8 cellular contexts compared by ENCODE assay signal in the genomic region with DNA sequence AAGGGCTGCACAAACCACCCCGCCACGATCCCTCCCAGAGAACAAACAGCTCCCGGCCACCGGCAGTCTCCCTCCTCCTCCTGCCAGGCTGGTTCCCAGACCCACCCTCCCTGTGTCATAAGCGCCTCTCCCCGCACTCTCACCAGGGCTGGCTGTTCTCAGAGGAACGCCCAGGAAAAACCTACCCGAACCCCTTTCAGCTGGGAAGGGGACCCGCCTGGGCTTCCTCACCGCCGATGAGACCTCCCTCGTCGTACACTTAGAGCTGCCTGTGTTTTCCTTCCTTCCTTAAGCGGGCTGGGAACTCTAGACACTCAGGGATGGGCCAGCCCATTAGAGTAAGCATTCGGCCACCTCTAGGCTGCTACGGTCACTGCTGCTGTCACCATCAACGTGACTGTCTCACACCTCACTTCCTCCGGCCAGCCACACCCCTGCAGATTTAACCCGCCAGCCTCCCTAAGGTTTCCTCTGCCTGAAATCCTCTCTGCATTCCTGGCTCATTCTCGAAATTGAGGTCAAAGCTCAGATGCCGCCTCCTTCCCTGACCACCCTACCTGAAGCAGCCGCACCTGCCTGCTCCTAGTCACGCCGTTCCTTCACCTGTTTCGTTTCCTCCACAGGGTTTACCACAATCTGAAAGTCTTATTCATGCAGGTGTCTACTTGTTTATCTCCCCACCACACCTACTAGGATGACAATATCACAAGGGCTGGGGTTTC. TPM values are rescaled to one million over a fixed set of nuclear protein-coding genes. Genes with fewer than 3 reads are reported as not detected.
DNase-seq lines count a peak whose midpoint lies in the region; ATAC-seq and TF ChIP-seq lines count a peak whose summit lies in the region.

No MANE protein-coding gene starts in this region.

- in situ Hi-C loops in GM13977 (cut with MboI; ENCODE audit: low pct_unique_long_range_greater_than_20kb, low sequenced_read_pairs, unreplicated experiment) (no loop called here), G401 (cut with HindIII; ENCODE audit: low sequenced_read_pairs) (no loop called here)

- peak overlapping the region; percentile 89 for H3K27ac ChIP-seq in 22Rv1

- H3K4me2 ChIP-seq in skeletal muscle satellite cell (ENCODE audit: low read length): peak overlapping the region; percentile 76

- ATAC-seq in SK-N-SH treated with all-trans-retinoic acid at 6 μM for 48 hours (peak; percentile 53), left ventricle myocardium superior (peak; percentile 59)

- H3K9ac ChIP-seq in skeletal muscle satellite cell (ENCODE audit: low read depth, low read length): no peak overlapping the region

- intact Hi-C loops in left ventricle myocardium superior (cut with micrococcal nuclease): no loop called here

- peaks cover 39% of the 10 kb centered on the region for H3K27me3 ChIP-seq in skeletal muscle satellite cell (ENCODE audit: control insufficient read depth, insufficient read depth, low read length)

- peak overlapping the region; percentile 47 for H3K4me3 ChIP-seq in skeletal muscle satellite cell (ENCODE audit: low read length)

- peaks cover 14% of the 10 kb centered on the region for H3K4me1 ChIP-seq in skeletal muscle satellite cell (ENCODE audit: control insufficient read depth, insufficient read depth, low read length)

- 0 out of 2 replicates have a peak, but pooled peaks have one; percentile 5 for TF ChIP-seq CTCF in 22Rv1 (IDR thresholded peaks at IDR 0.05)
- no peak for TF ChIP-seq CTCF in GM13977 (IDR thresholded peaks at IDR 0.05; ENCODE audit: extremely low read depth, insufficient read depth, missing control alignments)

- peak; percentile 65 for DNase-seq in GM13977 (ENCODE audit: low spot score)
- no peak for DNase-seq in left ventricle myocardium superior
- DNase-seq in G401 (ENCODE audit: low spot score): no peak
- DNase-seq in occipital lobe (lab: John Stamatoyannopoulos, UW): no peak
- DNase-seq in mesenteric fat pad (ENCODE audit: low spot score): no peak

- H3K9me3 ChIP-seq in skeletal muscle satellite cell (replicated peaks; ENCODE audit: low read length): no peaks in the 10 kb centered on the region

- H3K36me3 ChIP-seq in skeletal muscle satellite cell (ENCODE audit: insufficient read depth, low read length): no peaks in the 10 kb centered on the region

TF ChIP-seq in SK-N-SH treated with all-trans-retinoic acid at 6 μM for 48 hours, 23 proteins besides CTCF, POLR2A, EP300 and RAD21:
- TF ChIP-seq PPARA (CRISPR knock-in tag; IDR thresholded peaks at IDR 0.05; ENCODE audit: borderline replicate concordance): no peak
- TF ChIP-seq, protein P1, sequence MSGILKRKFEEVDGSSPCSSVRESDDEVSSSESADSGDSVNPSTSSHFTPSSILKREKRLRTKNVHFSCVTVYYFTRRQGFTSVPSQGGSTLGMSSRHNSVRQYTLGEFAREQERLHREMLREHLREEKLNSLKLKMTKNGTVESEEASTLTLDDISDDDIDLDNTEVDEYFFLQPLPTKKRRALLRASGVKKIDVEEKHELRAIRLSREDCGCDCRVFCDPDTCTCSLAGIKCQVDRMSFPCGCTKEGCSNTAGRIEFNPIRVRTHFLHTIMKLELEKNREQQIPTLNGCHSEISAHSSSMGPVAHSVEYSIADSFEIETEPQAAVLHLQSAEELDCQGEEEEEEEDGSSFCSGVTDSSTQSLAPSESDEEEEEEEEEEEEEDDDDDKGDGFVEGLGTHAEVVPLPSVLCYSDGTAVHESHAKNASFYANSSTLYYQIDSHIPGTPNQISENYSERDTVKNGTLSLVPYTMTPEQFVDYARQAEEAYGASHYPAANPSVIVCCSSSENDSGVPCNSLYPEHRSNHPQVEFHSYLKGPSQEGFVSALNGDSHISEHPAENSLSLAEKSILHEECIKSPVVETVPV (CRISPR knock-in tag; IDR thresholded peaks at IDR 0.05): no peak
- no peak for TF ChIP-seq GLIS3 (CRISPR knock-in tag; IDR thresholded peaks at IDR 0.05)
- TF ChIP-seq ZNF8 (CRISPR knock-in tag; IDR thresholded peaks at IDR 0.05): no peak

RNA-seq across cellular contexts. Expression of gene RDH13, which starts 6.3 kb away (rescaled TPM):
- total RNA-seq in left ventricle myocardium superior: 52.0 TPM
- total RNA-seq in skeletal muscle satellite cell (2012; rRNA removed): 11.4 and 14.2 TPM in 2 replicates
- 31.4 and 38.9 TPM in 2 replicates for total RNA-seq in G401 (2014; rRNA removed; shearing (Covaris generic))
- 15.0 TPM for total RNA-seq in occipital lobe
- total RNA-seq in mesenteric fat pad: 8.2 TPM

RNA-seq across cellular contexts. Expression of gene EPS8L1, which starts 6.4 kb away (rescaled TPM):
- total RNA-seq in left ventricle myocardium superior: 2.7 TPM
- total RNA-seq in skeletal muscle satellite cell (2012; rRNA removed): 1.5 and 1.7 TPM in 2 replicates
- total RNA-seq in G401 (2014; rRNA removed; shearing (Covaris generic)): 9.7 and 11.7 TPM in 2 replicates
- total RNA-seq in occipital lobe: 0.62 TPM
- total RNA-seq in mesenteric fat pad: 0.58 TPM

RNA-seq across cellular contexts. Expression of gene GP6, which starts 31.2 kb away (rescaled TPM):
- total RNA-seq in left ventricle myocardium superior (not detected), occipital lobe (0.47 TPM), mesenteric fat pad (0.19 TPM)
- not detected in 2 replicates for total RNA-seq in skeletal muscle satellite cell (2012; rRNA removed)
- not detected in 2 replicates for total RNA-seq in G401 (2014; rRNA removed; shearing (Covaris generic))

RNA-seq across cellular contexts. Expression of gene PPP1R12C, which starts 48.1 kb away (rescaled TPM):
- 141 TPM for total RNA-seq in left ventricle myocardium superior
- 42.4 and 51.5 TPM in 2 replicates for total RNA-seq in skeletal muscle satellite cell (2012; rRNA removed)
- 77.4 and 81.7 TPM in 2 replicates for total RNA-seq in G401 (2014; rRNA removed; shearing (Covaris generic))
- 20.7 TPM for total RNA-seq in occipital lobe
- 130 TPM for total RNA-seq in mesenteric fat pad
